Comparison of ENCODE assay signal across 18 cellular contexts in genomic region chr6:143569035-143569434, GRCh38. TPM values are rescaled to one million over a fixed set of nuclear protein-coding genes. Genes with fewer than 3 reads are reported as not detected.
DNase-seq lines count a peak whose midpoint lies in the region; ATAC-seq and TF ChIP-seq lines count a peak whose summit lies in the region.
"Had no signal": no experiment of that assay in that cellular context is flagged by ENCODE, and none has a peak within 500 bp of the region (broad histone marks: within the 10 kb centered on the region; RNA-seq: fewer than 3 reads in every experiment).

No MANE protein-coding gene starts in this region.

- no peak overlapping the region for H3K9ac ChIP-seq in adipocyte (ENCODE audit: low read length)
- H3K9ac ChIP-seq: SK-N-SH had no signal

- H3K27me3 ChIP-seq in CD4-positive, alpha-beta T cell (ENCODE audit: control insufficient read depth, insufficient read depth, low read length): no peaks in the 10 kb centered on the region
- H3K27me3 ChIP-seq in adipocyte (replicated peaks; ENCODE audit: control insufficient read depth, insufficient read depth, low read length) (no peaks in the 10 kb centered on the region), gastroesophageal sphincter (no peaks in the 10 kb centered on the region)
- H3K27me3 ChIP-seq: heart right ventricle had no signal

- 67 to 81% methylated on average over 1 to 3 of the region's 4 CpGs for WGBS in gastroesophageal sphincter (ENCODE audit: low coverage in 1 of 2), 2 donors

- H3K4me3 Mint-ChIP-seq in CD4-positive, alpha-beta T cell: no peak overlapping the region
- H3K4me3 Mint-ChIP-seq: nephron progenitor cell had no signal

- peaks cover 16% of the 10 kb centered on the region for H3K4me1 Mint-ChIP-seq in CD4-positive, alpha-beta T cell (ENCODE audit: low read depth)
- H3K4me1 Mint-ChIP-seq: nephron progenitor cell had no signal

- no peak for TF ChIP-seq POLR2A in gastroesophageal sphincter (IDR thresholded peaks at IDR 0.05)

- H3K27me3 Mint-ChIP-seq in CD4-positive, alpha-beta T cell: no peaks in the 10 kb centered on the region

- no peaks in the 10 kb centered on the region for H3K9me3 Mint-ChIP-seq in CD4-positive, alpha-beta T cell

- peak overlapping the region; percentile 31 for H3K27ac Mint-ChIP-seq in CD4-positive, alpha-beta T cell
- H3K27ac Mint-ChIP-seq: nephron progenitor cell had no signal

- H3K4me1 ChIP-seq in adipocyte (ENCODE audit: control insufficient read depth, insufficient read depth, low read length): peaks cover 11% of the 10 kb centered on the region
- H3K4me1 ChIP-seq in gastroesophageal sphincter: no peaks in the 10 kb centered on the region

- no peak for TF ChIP-seq CTCF in CD4-positive, alpha-beta T cell (IDR thresholded peaks at IDR 0.05)
- no peak for TF ChIP-seq CTCF in gastroesophageal sphincter (IDR thresholded peaks at IDR 0.05)
- no peak for TF ChIP-seq CTCF in GM20000 (IDR thresholded peaks at IDR 0.05; ENCODE audit: extremely low read depth, missing control alignments)

- H3K36me3 Mint-ChIP-seq in CD4-positive, alpha-beta T cell (ENCODE audit: low read depth): no peaks in the 10 kb centered on the region

- H3K36me3 ChIP-seq in adipocyte (ENCODE audit: control insufficient read depth, insufficient read depth, low read length, severe bottlenecking) (no peaks in the 10 kb centered on the region), gastroesophageal sphincter (no peaks in the 10 kb centered on the region)
- H3K36me3 ChIP-seq: heart right ventricle had no signal

- H3K27ac ChIP-seq in CD4-positive, alpha-beta T cell (ENCODE audit: low read depth, low read length): no peak overlapping the region
- no peak overlapping the region for H3K27ac ChIP-seq in gastroesophageal sphincter

- POLR2A ChIA-PET in CD4-positive, alpha-beta T cell (lab: Charles Lee): interaction anchor here (0.8 kb wide), 1 partner anchor 33 kb away, joined by 3 read pairs; no protein-coding TSS in a partner anchor

- no peak for DNase-seq in CD4-positive, alpha-beta T cell
- DNase-seq in GM04503 (ENCODE audit: low read depth) (peak; percentile 78), adipocyte (ENCODE audit: low read depth) (no peak), NCI-H1930 (lab: John Stamatoyannopoulos, UW) (no peak), GM20000 (ENCODE audit: low spot score) (no peak), NCI-H2081 (lab: John Stamatoyannopoulos, UW) (no peak), NCI-H128 (lab: John Stamatoyannopoulos, UW; ENCODE audit: unreplicated experiment) (no peak)
- DNase-seq: activated CD8-positive, alpha-beta memory T cell treated with anti-CD3 and anti-CD28 coated beads for 24 hours; activated gamma-delta T cell treated with Interleukin-2 at 50 U/mL for 16 hours; C1 segment of cervical spinal cord; central memory CD4-positive, alpha-beta T cell; left cardiac atrium; NCI-H2029; nephron progenitor cell; SK-N-SH; stimulated activated naive CD4-positive, alpha-beta T cell had no signal

- CTCF ChIA-PET in CD4-positive, alpha-beta T cell (lab: Charles Lee): interaction anchor here (1.1 kb wide), 1 partner anchor 16 kb away, joined by 3 read pairs; no protein-coding TSS in a partner anchor

- H3K4me3 ChIP-seq in adipocyte (ENCODE audit: low read length) (peak overlapping the region; percentile 5), gastroesophageal sphincter (no peak overlapping the region)
- H3K4me3 ChIP-seq: heart right ventricle had no signal

- TF ChIP-seq EP300 in gastroesophageal sphincter (IDR thresholded peaks at IDR 0.05): no peak

- ATAC-seq in CD4-positive, alpha-beta T cell (ENCODE audit: poor library complexity): no peak
- peak; percentile 50 for ATAC-seq in gastroesophageal sphincter

- intact Hi-C loops in CD4-positive, alpha-beta T cell (cut with DNase I, micrococcal nuclease): no loop called here

- no peaks in the 10 kb centered on the region for H3K9me3 ChIP-seq in CD4-positive, alpha-beta T cell (ENCODE audit: control insufficient read depth, low read length)
- H3K9me3 ChIP-seq in adipocyte (ENCODE audit: control insufficient read depth, low read length): no peaks in the 10 kb centered on the region
- H3K9me3 ChIP-seq in gastroesophageal sphincter: no peaks in the 10 kb centered on the region
- H3K9me3 ChIP-seq: heart right ventricle, SK-N-SH had no signal

RNA-seq across cellular contexts. Expression of gene FUCA2, which starts 57.5 kb away (rescaled TPM):
- total RNA-seq in CD4-positive, alpha-beta T cell: 1 to 10 TPM; 1.1 to 1.5 TPM
- 10 to 100 TPM; 19.4 to 28.4 (median 23.9) TPM for total RNA-seq in gastroesophageal sphincter

Comparison
In these comparisons a context has a peak if more than half of its experiments do, and no peak if none do; other contexts are left out.
1. RNA of gene FUCA2, which starts 57.5 kb away (total RNA-seq): 19.4 to 28.4 TPM in gastroesophageal sphincter; 1.1 to 1.5 TPM in CD4-positive, alpha-beta T cell; every median in the first group is over 4 times any median in the second.